ENCODE assay signal across 8 cellular contexts in genomic region chr9:38428062-38428461, GRCh38. TPM values are rescaled to one million over a fixed set of nuclear protein-coding genes. Genes with fewer than 3 reads are reported as not detected.
"Had no signal": no experiment of that assay in that cellular context is flagged by ENCODE, and none has a peak within 500 bp of the region (broad histone marks: within the 10 kb centered on the region; RNA-seq: fewer than 3 reads in every experiment).

No MANE protein-coding gene starts in this region.

- H3K27ac Mint-ChIP-seq: GM23338, HFFc6, IgD-negative memory B cell had no signal

- H3K4me2 ChIP-seq: GM23338 had no signal

- H3K9me3 Mint-ChIP-seq: GM23338, HFFc6, IgD-negative memory B cell had no signal

- H3K36me3 Mint-ChIP-seq: IgD-negative memory B cell had no signal

- DNase-seq: H7, HFFc6 had no signal

- ATAC-seq: GM23338, HCT116, HepG2 had no signal

- H3K27ac ChIP-seq: HL-60 had no signal

- H2AFZ ChIP-seq: GM23338 had no signal

- H3K4me3 Mint-ChIP-seq: GM23338, HFFc6 had no signal

- H3K9me3 ChIP-seq: HAP-1 had no signal

- H3K36me3 ChIP-seq: HAP-1 had no signal

- FAIRE-seq: HepG2 had no signal

- H3K4me3 ChIP-seq: GM23338, HAP-1 had no signal

RNA-seq across cellular contexts. Expression of gene IGFBPL1, which starts 3.8 kb away (rescaled TPM):
- total RNA-seq: HFFc6 had no signal
- polyA plus RNA-seq: HepG2, IgD-negative memory B cell had no signal
